ENCODE assay signal across 11 cellular contexts in the genomic region with DNA sequence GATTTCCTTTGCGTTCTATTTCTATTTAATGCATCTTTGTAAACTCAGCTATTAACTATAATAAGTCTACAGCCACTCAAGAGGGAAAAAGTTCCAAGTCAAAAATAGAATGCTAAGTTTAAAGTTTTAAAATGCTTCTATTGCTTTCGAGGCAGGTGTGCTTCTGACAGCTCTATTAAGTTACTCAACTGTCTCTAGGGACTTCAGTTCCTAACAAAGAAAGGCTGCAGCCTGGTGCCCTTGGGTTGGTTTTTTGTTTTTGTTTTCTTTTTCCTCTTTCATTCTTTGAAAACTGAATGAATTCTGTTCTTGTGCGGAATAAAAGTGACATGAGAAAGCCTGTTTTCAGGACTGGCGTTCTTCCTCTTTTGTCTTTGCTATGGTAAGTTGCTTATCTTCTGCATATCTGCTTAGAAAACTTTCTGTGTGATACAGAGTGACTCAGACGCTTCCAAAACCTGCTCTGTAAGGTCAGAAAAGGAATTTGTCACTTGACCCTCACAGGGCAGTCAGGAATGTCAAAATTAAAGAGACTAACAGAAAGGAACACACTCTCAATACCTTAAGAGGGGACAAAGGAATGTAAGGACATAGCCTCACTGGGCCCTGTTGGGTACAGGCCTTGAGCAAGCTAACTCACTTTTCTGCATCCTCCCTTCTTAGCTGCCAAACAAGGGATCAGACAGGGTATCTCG. TPM values are rescaled to one million over a fixed set of nuclear protein-coding genes. Genes with fewer than 3 reads are reported as not detected.
DNase-seq lines count a peak whose midpoint lies in the region; ATAC-seq and TF ChIP-seq lines count a peak whose summit lies in the region.
"Had no signal": no experiment of that assay in that cellular context is flagged by ENCODE, and none has a peak within 500 bp of the region (broad histone marks: within the 10 kb centered on the region; RNA-seq: fewer than 3 reads in every experiment).

No MANE protein-coding gene starts in this region.

- peaks cover 17% of the 10 kb centered on the region for H3K4me1 ChIP-seq in suprapubic skin
- H3K4me1 ChIP-seq in Karpas-422 (ENCODE audit: low read length): peaks cover 4% of the 10 kb centered on the region; the same call in 1 of the 2 replicates

- H3K36me3 ChIP-seq in suprapubic skin (no peaks in the 10 kb centered on the region), Karpas-422 (ENCODE audit: insufficient read depth, low read length) (no peaks in the 10 kb centered on the region)

- H3K4me3 Mint-ChIP-seq in stimulated activated memory B cell treated with anti-CD40 and anti-IgM and Interleukin-4, amounts not matched to agents 10 μg/mL and 1 μg/mL and 100 μg/mL, for 72 hours: no peak overlapping the region

- no peaks in the 10 kb centered on the region for H3K36me3 Mint-ChIP-seq in stimulated activated memory B cell treated with anti-CD40 and anti-IgM and Interleukin-4, amounts not matched to agents 10 μg/mL and 1 μg/mL and 100 μg/mL, for 72 hours

- 54% methylated on average over 6 of the region's 6 CpGs for WGBS in suprapubic skin

- no peak for TF ChIP-seq CTCF in astrocyte of the spinal cord (IDR thresholded peaks at IDR 0.05; ENCODE audit: low read depth, low read length)
- TF ChIP-seq CTCF in suprapubic skin (IDR thresholded peaks at IDR 0.05): no peak

- no peak overlapping the region for H3K4me3 ChIP-seq in astrocyte of the spinal cord (ENCODE audit: low read depth, low read length)
- no peak overlapping the region for H3K4me3 ChIP-seq in suprapubic skin
- no peak overlapping the region for H3K4me3 ChIP-seq in Karpas-422 (ENCODE audit: low read length)

- H3K9me2 ChIP-seq in Karpas-422 (replicated peaks; ENCODE audit: insufficient read depth, low read length): no peaks in the 10 kb centered on the region

- peak; percentile 38 for DNase-seq in ACHN
- peak; percentile 45 for DNase-seq in astrocyte of the spinal cord (ENCODE audit: low read depth, low spot score)
- no peak for DNase-seq in left lobe of liver (ENCODE audit: low spot score)
- no peak for DNase-seq in suprapubic skin (ENCODE audit: low spot score in 2 of 2)
- DNase-seq in Karpas-422: no peak
- DNase-seq: activated T-cell treated with anti-CD3 and anti-CD28 coated beads, Interleukin-2, amount 50 U/mL, for 1 hour; C1 segment of cervical spinal cord; NCI-H1417 had no signal

- TF ChIP-seq POLR2A in suprapubic skin (IDR thresholded peaks at IDR 0.05): no peak

- peak; percentile 57 for ATAC-seq in HG02798 (IDR thresholded peaks at IDR 0.05; ENCODE audit: poor library complexity, unreplicated experiment)
- ATAC-seq in left lobe of liver: peak; percentile 19
- ATAC-seq in stimulated activated memory B cell treated with anti-CD40 and anti-IgM and Interleukin-4, amounts not matched to agents 10 μg/mL and 1 μg/mL and 100 μg/mL, for 72 hours: no peak
- no peak for ATAC-seq in GM18867 (IDR thresholded peaks at IDR 0.05; ENCODE audit: unreplicated experiment)

- H3K4me1 Mint-ChIP-seq in stimulated activated memory B cell treated with anti-CD40 and anti-IgM and Interleukin-4, amounts not matched to agents 10 μg/mL and 1 μg/mL and 100 μg/mL, for 72 hours: peaks cover 7% of the 10 kb centered on the region

- H3K27ac Mint-ChIP-seq in stimulated activated memory B cell treated with anti-CD40 and anti-IgM and Interleukin-4, amounts not matched to agents 10 μg/mL and 1 μg/mL and 100 μg/mL, for 72 hours: no peak overlapping the region

- in situ Hi-C loops in ACHN (cut with HindIII; ENCODE audit: low pct_ligation_motif_present, low pct_unique_long_range_greater_than_20kb, low sequenced_read_pairs): no loop called here
- in situ Hi-C loops in astrocyte of the spinal cord (cut with HindIII; ENCODE audit: low sequenced_read_pairs): no loop called here

- no peak overlapping the region for H3K9ac ChIP-seq in Karpas-422 (ENCODE audit: low read length)

- H2AFZ ChIP-seq in Karpas-422 (ENCODE audit: low read length): no peak overlapping the region

- H4K20me1 ChIP-seq in Karpas-422 (ENCODE audit: insufficient read depth, low read depth, low read length): no peaks in the 10 kb centered on the region

- no peak for TF ChIP-seq EP300 in suprapubic skin (IDR thresholded peaks at IDR 0.05)

- no peaks in the 10 kb centered on the region for H3K9me3 Mint-ChIP-seq in stimulated activated memory B cell treated with anti-CD40 and anti-IgM and Interleukin-4, amounts not matched to agents 10 μg/mL and 1 μg/mL and 100 μg/mL, for 72 hours

- H3K4me2 ChIP-seq in Karpas-422 (ENCODE audit: low read depth, low read length, poor library complexity, severe bottlenecking): no peak overlapping the region

- no peaks in the 10 kb centered on the region for H3K9me3 ChIP-seq in suprapubic skin
- H3K9me3 ChIP-seq in Karpas-422 (ENCODE audit: low read length): no peaks in the 10 kb centered on the region

- peaks cover 44% of the 10 kb centered on the region for H3K27me3 Mint-ChIP-seq in stimulated activated memory B cell treated with anti-CD40 and anti-IgM and Interleukin-4, amounts not matched to agents 10 μg/mL and 1 μg/mL and 100 μg/mL, for 72 hours

- H3K27ac ChIP-seq in suprapubic skin (no peak overlapping the region), Karpas-422 (ENCODE audit: low read length) (no peak overlapping the region)

- H3K27me3 ChIP-seq in suprapubic skin (no peaks in the 10 kb centered on the region), Karpas-422 (ENCODE audit: low read length) (no peaks in the 10 kb centered on the region)

- H3K79me2 ChIP-seq in Karpas-422 (ENCODE audit: low read length): no peaks in the 10 kb centered on the region

RNA-seq across cellular contexts. Expression of a gene that starts 56.1 kb away (rescaled TPM):
- 59.8 TPM for total RNA-seq in left lobe of liver
- 100 to 1,000 TPM in 1 of 4 donors, 10 to 100 TPM in 3; 62.6 to 105 (median 79.8) TPM for total RNA-seq in suprapubic skin
- total RNA-seq in Karpas-422 (2014; rRNA removed; shearing (Covaris generic); ENCODE audit: low replicate concordance): 2.6 and 3.8 TPM in 2 replicates

Comparison
In these comparisons a context has a peak if more than half of its experiments do, and no peak if none do; other contexts are left out.
1. DNase-seq: peak in ACHN (single experiment) and astrocyte of the spinal cord (single experiment); none in left lobe of liver (single experiment), suprapubic skin (0 of 2) and Karpas-422 (single experiment).
2. ATAC-seq: peak in HG02798 (single experiment) and left lobe of liver (single experiment); none in stimulated activated memory B cell treated with anti-CD40 and anti-IgM and Interleukin-4, amounts not matched to agents 10 μg/mL and 1 μg/mL and 100 μg/mL, for 72 hours (single experiment) and GM18867 (single experiment).
3. RNA of a gene that starts 56.1 kb away (total RNA-seq): 62.6 to 105 TPM in suprapubic skin and 59.8 TPM in left lobe of liver (single experiment); 2.6 to 3.8 TPM in Karpas-422; every median in the first group is over 10 times any median in the second.